In the genomic region with DNA sequence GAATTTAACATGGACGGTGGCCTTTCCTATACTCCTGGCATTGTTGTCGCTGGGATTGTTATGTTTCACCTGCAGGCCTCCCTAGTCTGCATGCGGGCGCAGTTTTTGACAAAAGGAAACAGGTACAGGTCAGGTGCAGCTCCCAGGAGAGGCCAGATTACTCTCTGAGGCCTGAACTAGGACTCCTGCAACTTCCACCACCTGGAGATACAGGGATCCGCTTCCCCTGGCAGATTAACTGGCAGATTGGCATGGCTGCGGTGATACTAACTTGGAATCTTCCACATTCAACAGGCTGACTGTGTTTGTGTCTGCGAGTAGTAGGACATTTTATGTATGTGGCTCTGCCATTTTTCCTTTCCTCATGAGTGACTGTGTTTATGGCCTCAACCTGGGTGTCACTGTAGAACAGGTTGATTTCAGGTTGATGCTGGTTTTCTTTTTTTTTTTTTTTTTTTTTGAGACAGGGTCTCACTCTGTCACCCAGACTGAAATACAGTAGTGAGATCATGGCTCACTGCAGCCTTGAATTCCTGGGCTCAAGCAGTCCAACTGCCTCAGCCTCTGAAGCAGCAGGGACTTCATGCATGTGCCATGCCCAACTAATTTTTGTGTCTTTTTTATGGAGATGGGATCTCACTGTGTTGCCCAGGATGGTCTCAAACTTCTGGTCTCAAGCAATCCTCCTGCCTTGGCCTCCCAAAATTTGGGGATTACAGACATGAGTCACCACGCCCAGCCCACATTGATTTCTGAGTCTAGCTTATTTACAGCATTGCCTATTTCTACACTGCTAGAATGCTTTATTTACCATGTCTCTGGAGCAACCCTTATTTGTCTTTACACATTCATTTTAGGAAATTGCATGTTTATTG, we compare ENCODE assay signal across 11 cellular contexts. TPM values are rescaled to one million over a fixed set of nuclear protein-coding genes. Genes with fewer than 3 reads are reported as not detected.
DNase-seq lines count a peak whose midpoint lies in the region; ATAC-seq and TF ChIP-seq lines count a peak whose summit lies in the region.
"Had no signal": no experiment of that assay in that cellular context is flagged by ENCODE, and none has a peak within 500 bp of the region (broad histone marks: within the 10 kb centered on the region; RNA-seq: fewer than 3 reads in every experiment).

No MANE protein-coding gene starts in this region.

- DNase-seq in NCI-H82 (lab: John Stamatoyannopoulos, UW) (peak; percentile 28), NCI-H82 treated with DMSO at 0.1 percent for 48 hours (lab: John Stamatoyannopoulos, UW; ENCODE audit: unreplicated experiment) (no peak), IMR-90 (no peak), T-helper 9 cell (no peak), NCI-H345 (lab: John Stamatoyannopoulos, UW) (no peak)
- DNase-seq: activated CD4-positive, CD25-positive, alpha-beta regulatory T cell treated with anti-CD3 and anti-CD28 coated beads, Interleukin-2, amount 50 U/mL, for 72 hours; NCI-H2171 had no signal

- peaks cover 16% of the 10 kb centered on the region for H3K4me1 Mint-ChIP-seq in activated T-helper 17 cell treated with anti-CD3 and anti-CD28 coated beads, Interleukin-2, amount 50 U/mL, for 72 hours
- peaks cover 41% of the 10 kb centered on the region for H3K4me1 Mint-ChIP-seq in nephron

- no peak overlapping the region for H3K4ac ChIP-seq in IMR-90 (ENCODE audit: low read depth, low read length)

- no peak overlapping the region; a peak in 1 of 4 replicates for H4K8ac ChIP-seq in IMR-90 (ENCODE audit: low read depth in 2 of 2, low read length in 2 of 2)

- no peak overlapping the region for H4K5ac ChIP-seq in IMR-90 (ENCODE audit: low read depth, low read length)

- H3K14ac ChIP-seq in IMR-90 (replicated peaks; ENCODE audit: low read depth, low read length) = no peak overlapping the region

- no peaks in the 10 kb centered on the region for H3K27me3 ChIP-seq in IMR-90 (ENCODE audit: control insufficient read depth, insufficient read depth, low read length)

- peaks cover 4 to 19% of the 10 kb centered on the region in 2 experiments; a peak in 2 of 4 replicates for H3K79me1 ChIP-seq in IMR-90 (ENCODE audit: low read depth in 1 of 2, low read length in 2 of 2)

- TF ChIP-seq POLR2A in IMR-90 (IDR thresholded peaks at IDR 0.05; ENCODE audit: low read depth, low read length) = no peak

- H2BK20ac ChIP-seq in IMR-90 (ENCODE audit: low read depth, low read length) = no peak overlapping the region

- peak overlapping the region; percentile 91 for H3K27ac Mint-ChIP-seq in activated T-helper 17 cell treated with anti-CD3 and anti-CD28 coated beads, Interleukin-2, amount 50 U/mL, for 72 hours
- peak overlapping the region; percentile 97 to 99 (median 97) for H3K27ac Mint-ChIP-seq in nephron

- H4K20me1 ChIP-seq in IMR-90 (ENCODE audit: insufficient read depth, low read length) = no peaks in the 10 kb centered on the region

- in situ Hi-C loops in IMR-90 (cut with MboI; ENCODE audit: low sequenced_read_pairs) = no loop called here

- H3K23ac ChIP-seq in IMR-90 (ENCODE audit: low read depth, low read length) = no peak overlapping the region

- no peak for ATAC-seq in IMR-90 (ENCODE audit: low read depth)
- no peak for ATAC-seq in activated T-helper 17 cell treated with anti-CD3 and anti-CD28 coated beads, Interleukin-2, amount 50 U/mL, for 72 hours (replicated peaks)
- ATAC-seq in HG03439 (IDR thresholded peaks at IDR 0.05; ENCODE audit: unreplicated experiment) = no peak

- no peak overlapping the region for H3K9ac ChIP-seq in IMR-90 (ENCODE audit: low read depth, low read length)

- no peaks in the 10 kb centered on the region for H3K36me3 ChIP-seq in IMR-90 (ENCODE audit: control insufficient read depth, insufficient read depth, low read length)

- H2BK120ac ChIP-seq in IMR-90 (ENCODE audit: low read depth, low read length) = no peak overlapping the region

- BruUV-seq in IMR-90 (replicated peaks; lab: Mats Ljungman, UMichigan) = no TSS peak

- peak overlapping the region; percentile 82 for H3K4me3 Mint-ChIP-seq in activated T-helper 17 cell treated with anti-CD3 and anti-CD28 coated beads, Interleukin-2, amount 50 U/mL, for 72 hours
- peak overlapping the region; percentile 93 to 99 (median 95) for H3K4me3 Mint-ChIP-seq in nephron

- H2AK5ac ChIP-seq in IMR-90 (ENCODE audit: low read depth, low read length) = no peak overlapping the region

- no peaks in the 10 kb centered on the region for H3K9me3 Mint-ChIP-seq in activated T-helper 17 cell treated with anti-CD3 and anti-CD28 coated beads, Interleukin-2, amount 50 U/mL, for 72 hours
- no peaks in the 10 kb centered on the region for H3K9me3 Mint-ChIP-seq in nephron

- H3K9me3 ChIP-seq in IMR-90 (ENCODE audit: control insufficient read depth, insufficient read depth, low read length) = no peaks in the 10 kb centered on the region

- H3K4me3 ChIP-seq in IMR-90 (ENCODE audit: insufficient read depth, low read depth, low read length) = no peak overlapping the region

- CTCF ChIA-PET in IMR-90 (lab: Yijun Ruan, JAX) = no interaction called here

- TF ChIP-seq CTCF in IMR-90 (conservative IDR thresholded peaks at IDR 0.05; ENCODE audit: low read depth, low read length) (no peak), nephron (IDR thresholded peaks at IDR 0.05; ENCODE audit: unreplicated experiment in 3 of 3) (no peak)

- TF ChIP-seq RAD21 in IMR-90 (IDR thresholded peaks at IDR 0.05; ENCODE audit: low read length) = no peak

- intact Hi-C loops in IMR-90 (cut with micrococcal nuclease) = loop anchor here (10.0 kb wide), 2 partner anchors 288 to 1572 kb away; no protein-coding TSS in a partner anchor

- H3K18ac ChIP-seq in IMR-90 (ENCODE audit: low read depth, low read length) = no peak overlapping the region

- no peak overlapping the region for H3K56ac ChIP-seq in IMR-90 (ENCODE audit: extremely low read depth, insufficient read depth, low read length)

- H2AFZ ChIP-seq in IMR-90 (replicated peaks; ENCODE audit: low read length, poor library complexity) = no peak overlapping the region

- H2AK9ac ChIP-seq in IMR-90 (replicated peaks; ENCODE audit: low read depth, low read length, poor library complexity) = peak overlapping the region; percentile 31

- POLR2A ChIA-PET in IMR-90 (lab: Charles Lee; ENCODE audit: unreplicated experiment) = no interaction called here

- H2BK5ac ChIP-seq in IMR-90 (ENCODE audit: low read depth, low read length, poor library complexity, severe bottlenecking) = no peak overlapping the region

- H3K36me3 Mint-ChIP-seq in activated T-helper 17 cell treated with anti-CD3 and anti-CD28 coated beads, Interleukin-2, amount 50 U/mL, for 72 hours (ENCODE audit: low read depth) = peaks cover 17% of the 10 kb centered on the region
- no peaks in the 10 kb centered on the region for H3K36me3 Mint-ChIP-seq in nephron (ENCODE audit: low read depth)

- dilution Hi-C loops in IMR-90 (cut with HindIII; ENCODE audit: low sequenced_read_pairs, unreplicated experiment) = no loop called here

- H3K27ac ChIP-seq in IMR-90 (ENCODE audit: insufficient read depth, low read length) = no peak overlapping the region

- WGBS in IMR-90 (ENCODE audit: extremely low coverage in 2 of 2, insufficient read length in 1 of 2), 2 experiments = no CpG with 5 or more reads among the region's 8 CpGs

- H3K27me3 Mint-ChIP-seq in activated T-helper 17 cell treated with anti-CD3 and anti-CD28 coated beads, Interleukin-2, amount 50 U/mL, for 72 hours = no peaks in the 10 kb centered on the region
- H3K27me3 Mint-ChIP-seq in nephron (ENCODE audit: low read depth) = no peaks in the 10 kb centered on the region

- H3K4me1 ChIP-seq in IMR-90 (ENCODE audit: control insufficient read depth, insufficient read depth, low read length) = peaks cover 4% of the 10 kb centered on the region; the same call in 1 of the 2 replicates

- H2BK15ac ChIP-seq in IMR-90 (ENCODE audit: low read depth, low read length) = no peak overlapping the region

- H3K9me1 ChIP-seq in IMR-90 (ENCODE audit: insufficient read depth, low read length) = no peaks in the 10 kb centered on the region

- no peak overlapping the region for H4K91ac ChIP-seq in IMR-90 (ENCODE audit: insufficient read depth, low read depth, low read length)

- no peak overlapping the region for H3K4me2 ChIP-seq in IMR-90 (ENCODE audit: low read depth, low read length)

TF ChIP-seq in IMR-90, 13 proteins besides CTCF, POLR2A, EP300 and RAD21:
- TF ChIP-seq MAFK (IDR thresholded peaks at IDR 0.05; ENCODE audit: low read depth, low read length) (no peak), CHD1 (IDR thresholded peaks at IDR 0.05; ENCODE audit: low read depth, low read length) (no peak), MXI1 (IDR thresholded peaks at IDR 0.05; ENCODE audit: borderline replicate concordance, low read depth, low read length) (no peak), FOS (IDR thresholded peaks at IDR 0.05; ENCODE audit: low read depth, low read length) (no peak), MAZ (IDR thresholded peaks at IDR 0.05; ENCODE audit: borderline replicate concordance, low read depth, low read length) (no peak), NFE2L2 (IDR thresholded peaks at IDR 0.05; ENCODE audit: low read depth, low read length) (no peak), SMC3 (IDR thresholded peaks at IDR 0.05; ENCODE audit: low read depth, low read length) (no peak), CEBPB (IDR thresholded peaks at IDR 0.05; ENCODE audit: low read depth, low read length) (no peak), RFX5 (IDR thresholded peaks at IDR 0.05; ENCODE audit: low read depth, low read length) (no peak), BHLHE40 (IDR thresholded peaks at IDR 0.05; ENCODE audit: low read depth, low read length) (no peak), RCOR1 (IDR thresholded peaks at IDR 0.05; ENCODE audit: insufficient replicate concordance, low read length) (no peak)
- TF ChIP-seq, protein P1, sequence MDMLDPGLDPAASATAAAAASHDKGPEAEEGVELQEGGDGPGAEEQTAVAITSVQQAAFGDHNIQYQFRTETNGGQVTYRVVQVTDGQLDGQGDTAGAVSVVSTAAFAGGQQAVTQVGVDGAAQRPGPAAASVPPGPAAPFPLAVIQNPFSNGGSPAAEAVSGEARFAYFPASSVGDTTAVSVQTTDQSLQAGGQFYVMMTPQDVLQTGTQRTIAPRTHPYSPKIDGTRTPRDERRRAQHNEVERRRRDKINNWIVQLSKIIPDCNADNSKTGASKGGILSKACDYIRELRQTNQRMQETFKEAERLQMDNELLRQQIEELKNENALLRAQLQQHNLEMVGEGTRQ (IDR thresholded peaks at IDR 0.05; ENCODE audit: low read depth, low read length) = no peak

RNA-seq across cellular contexts. Expression of a gene that starts 1.7 kb away (rescaled TPM):
- total RNA-seq in IMR-90 (2012; rRNA removed) = 24.7 and 36.0 TPM in 2 replicates
- polyA plus RNA-seq in IMR-90 (2012; rRNA removed) = 14.5 and 17.0 TPM in 2 replicates
- 5.7 and 9.8 TPM in 2 replicates for polyA plus RNA-seq in IMR-90 (2012; cell fraction: cytosol; rRNA removed)
- polyA plus RNA-seq in IMR-90 (2012; cell fraction: nucleus; rRNA removed; ENCODE audit: low replicate concordance) = 6.3 and 25.3 TPM in 2 replicates
- total RNA-seq in activated T-helper 17 cell treated with anti-CD3 and anti-CD28 coated beads, Interleukin-2, amount 50 U/mL, for 72 hours = 10 to 100 TPM; 42.0 to 66.8 TPM

RNA-seq across cellular contexts. Expression of a gene that starts 27.6 kb away (rescaled TPM):
- total RNA-seq in IMR-90 (2012; rRNA removed) = not detected in 2 replicates
- polyA plus RNA-seq in IMR-90 (2012; rRNA removed) = not detected in 2 replicates
- not detected in 2 replicates for polyA plus RNA-seq in IMR-90 (2012; cell fraction: cytosol; rRNA removed)
- polyA plus RNA-seq in IMR-90 (2012; cell fraction: nucleus; rRNA removed; ENCODE audit: low replicate concordance) = not detected in 2 replicates
- not detected for total RNA-seq in activated T-helper 17 cell treated with anti-CD3 and anti-CD28 coated beads, Interleukin-2, amount 50 U/mL, for 72 hours
- polyA plus RNA-seq: neural cell had no signal
